In the genomic region with DNA sequence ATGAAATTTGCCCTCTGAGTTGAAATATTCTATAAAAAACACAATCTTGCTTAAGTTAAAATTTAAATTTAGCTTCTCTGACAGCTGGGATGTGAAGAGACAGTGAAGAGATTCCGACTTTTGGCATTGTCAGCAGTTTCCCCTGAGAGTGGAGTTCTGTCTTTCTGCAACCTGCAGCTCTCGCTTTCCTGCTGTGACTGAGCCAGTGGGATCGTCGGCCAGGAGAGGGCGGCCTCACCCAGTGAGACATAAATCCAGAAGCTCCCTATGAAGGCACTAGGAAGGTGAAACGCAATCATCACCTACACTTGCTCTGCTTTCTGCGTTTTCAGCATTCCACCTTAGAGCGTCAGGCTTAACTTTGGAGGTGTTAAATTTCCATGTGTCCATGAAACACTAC, we compare ENCODE assay signal across 8 cellular contexts.
DNase-seq lines count a peak whose midpoint lies in the region; ATAC-seq and TF ChIP-seq lines count a peak whose summit lies in the region.

No MANE protein-coding gene starts in this region.

- peaks cover 0 to 2% (median 1%) of the 10 kb centered on the region in 3 donors for H3K27me3 Mint-ChIP-seq in immature natural killer cell (ENCODE audit: low read depth in 3 of 3)

- H3K36me3 Mint-ChIP-seq in immature natural killer cell: no peaks in the 10 kb centered on the region

- in situ Hi-C loops in ACHN (cut with HindIII; ENCODE audit: low pct_ligation_motif_present, low pct_unique_long_range_greater_than_20kb, low sequenced_read_pairs): no loop called here

- no peaks in the 10 kb centered on the region for H3K9me3 ChIP-seq in testis

- DNase-seq in ACHN: peak; percentile 31
- peak; percentile 26 for DNase-seq in NCI-H774 (lab: John Stamatoyannopoulos, UW)
- peak; percentile 23 for DNase-seq in fibroblast of villous mesenchyme (ENCODE audit: low read depth)
- DNase-seq in testis: peak; percentile 59
- no peak for DNase-seq in immature natural killer cell
- DNase-seq in activated gamma-delta T cell treated with Interleukin-2 at 50 U/mL for 16 hours: no peak

- H3K9me3 Mint-ChIP-seq in immature natural killer cell: peaks cover 0 to 6% (median 0%) of the 10 kb centered on the region in 6 donors

- no peaks in the 10 kb centered on the region for H3K27me3 ChIP-seq in testis

- H3K4me3 Mint-ChIP-seq in immature natural killer cell: no peak overlapping the region

- H3K36me3 ChIP-seq in testis (ENCODE audit: low read depth, missing control alignments): no peaks in the 10 kb centered on the region

- no peak overlapping the region for H3K4me3 ChIP-seq in fibroblast of villous mesenchyme (ENCODE audit: low read depth, low read length)
- no peak overlapping the region for H3K4me3 ChIP-seq in testis

- H3K27ac ChIP-seq in testis: no peak overlapping the region

- no peak for TF ChIP-seq POLR2A in testis (IDR thresholded peaks at IDR 0.05)

- H3K4me1 ChIP-seq in testis: no peaks in the 10 kb centered on the region

- 22 to 40% methylated on average over 8 of the region's 8 CpGs for WGBS in testis, 2 donors

- intact Hi-C loops in testis (cut with DNase I; ENCODE audit: low total_unique reads): no loop called here

- ATAC-seq in GM18502 (IDR thresholded peaks at IDR 0.05; ENCODE audit: poor library complexity, unreplicated experiment): no peak

- H3K27ac Mint-ChIP-seq in immature natural killer cell: no peak overlapping the region

- no peaks in the 10 kb centered on the region for H3K4me1 Mint-ChIP-seq in immature natural killer cell

- TF ChIP-seq CTCF in GM12874 (IDR thresholded peaks at IDR 0.05; ENCODE audit: insufficient read depth, low read depth, low read length): peak; percentile 19; the same call in 1 of the 2 replicates
- TF ChIP-seq CTCF in fibroblast of villous mesenchyme (IDR thresholded peaks at IDR 0.05; ENCODE audit: insufficient read depth, low read depth, low read length): peak; percentile 60
- TF ChIP-seq CTCF in testis (IDR thresholded peaks at IDR 0.05): peak in 1 of 3 experiments; percentile 5

Comparison
In these comparisons a context has a peak if more than half of its experiments do, and no peak if none do; other contexts are left out.
1. DNase-seq: peak in ACHN (single experiment), NCI-H774 (single experiment), fibroblast of villous mesenchyme (single experiment) and testis (single experiment); none in immature natural killer cell (0 of 3) and activated gamma-delta T cell treated with Interleukin-2 at 50 U/mL for 16 hours (single experiment).